2 cellular contexts compared by ENCODE assay signal in the genomic region with DNA sequence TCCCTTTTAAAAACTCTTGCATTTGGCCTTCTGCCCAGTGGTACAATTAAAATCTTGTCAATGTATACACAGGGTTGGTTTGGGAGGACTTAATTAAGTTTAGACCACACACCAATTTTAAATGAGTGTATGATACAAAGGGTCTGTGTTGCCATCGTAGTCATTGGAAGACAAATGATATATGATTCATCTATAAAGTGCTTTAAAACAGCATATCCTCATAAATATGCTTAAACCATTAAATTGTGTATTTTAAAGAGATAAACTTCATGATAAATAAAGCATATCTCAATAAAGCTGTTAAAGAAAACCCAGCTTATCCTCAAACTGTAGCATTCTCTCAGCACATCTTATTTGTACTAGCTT.
TF ChIP-seq lines count a peak whose summit lies in the region.

No MANE protein-coding gene starts in this region.

TF ChIP-seq in A549, 52 proteins besides CTCF, POLR2A, EP300 and RAD21 (continued from another document):
- no peak for TF ChIP-seq CHD2 (IDR thresholded peaks at IDR 0.05; ENCODE audit: low read length, partially characterized antibody)
- no peak for TF ChIP-seq HEYL (CRISPR knock-in tag; IDR thresholded peaks at IDR 0.05)
- no peak for TF ChIP-seq MAFK (IDR thresholded peaks at IDR 0.05; ENCODE audit: partially characterized antibody)
- no peak for TF ChIP-seq EHMT2 (IDR thresholded peaks at IDR 0.05; ENCODE audit: low read depth)

TF ChIP-seq in HEK293, 187 proteins besides CTCF, POLR2A, EP300 and RAD21 (continued from another document):
- TF ChIP-seq, protein P1, sequence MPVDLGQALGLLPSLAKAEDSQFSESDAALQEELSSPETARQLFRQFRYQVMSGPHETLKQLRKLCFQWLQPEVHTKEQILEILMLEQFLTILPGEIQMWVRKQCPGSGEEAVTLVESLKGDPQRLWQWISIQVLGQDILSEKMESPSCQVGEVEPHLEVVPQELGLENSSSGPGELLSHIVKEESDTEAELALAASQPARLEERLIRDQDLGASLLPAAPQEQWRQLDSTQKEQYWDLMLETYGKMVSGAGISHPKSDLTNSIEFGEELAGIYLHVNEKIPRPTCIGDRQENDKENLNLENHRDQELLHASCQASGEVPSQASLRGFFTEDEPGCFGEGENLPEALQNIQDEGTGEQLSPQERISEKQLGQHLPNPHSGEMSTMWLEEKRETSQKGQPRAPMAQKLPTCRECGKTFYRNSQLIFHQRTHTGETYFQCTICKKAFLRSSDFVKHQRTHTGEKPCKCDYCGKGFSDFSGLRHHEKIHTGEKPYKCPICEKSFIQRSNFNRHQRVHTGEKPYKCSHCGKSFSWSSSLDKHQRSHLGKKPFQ (tag by site-specific recombination; IDR thresholded peaks at IDR 0.05): no peak
TF ChIP-seq in HEK293: peak in this region for 6.
